13 cellular contexts compared by ENCODE assay signal in genomic region chr2:150141241-150142001, GRCh38.
DNase-seq lines count a peak whose midpoint lies in the region; ATAC-seq and TF ChIP-seq lines count a peak whose summit lies in the region.
"Had no signal": no experiment of that assay in that cellular context is flagged by ENCODE, and none has a peak within 500 bp of the region (broad histone marks: within the 10 kb centered on the region; RNA-seq: fewer than 3 reads in every experiment).

No MANE protein-coding gene starts in this region.

- no CpG with 5 or more reads among the region's 4 CpGs for WGBS in H9 (ENCODE audit: extremely low coverage, insufficient read length, low lambda C conversion rate)

- no peaks in the 10 kb centered on the region for H3K9me2 ChIP-seq in PC-3 (replicated peaks; ENCODE audit: low read length)

- no peak overlapping the region for H4K5ac ChIP-seq in H9 (ENCODE audit: insufficient read length, low read depth, low read length)

- H3K36me3 ChIP-seq in ACC112 (ENCODE audit: insufficient read depth, low read length) (no peaks in the 10 kb centered on the region), PC-3 (ENCODE audit: low read depth, low read length) (peaks cover 11% of the 10 kb centered on the region; the same call in 1 of the 2 replicates)
- H3K36me3 ChIP-seq: right lobe of liver had no signal

- peaks cover 10% of the 10 kb centered on the region for H3F3A ChIP-seq in PC-3 (ENCODE audit: low read length, unreplicated experiment)

- no peaks in the 10 kb centered on the region for H3K36me3 Mint-ChIP-seq in activated T-cell treated with anti-CD3 and anti-CD28 coated beads, Interleukin-2, amount 50 U/mL, for 24 hours (ENCODE audit: low read depth)
- H3K36me3 Mint-ChIP-seq in H9 (ENCODE audit: insufficient read depth in 1 of 3, low read depth in 3 of 3), result peaks cover 4 to 7% (median 5%) of the 10 kb centered on the region in 3 experiments

- CTCF ChIA-PET in PC-3 (lab: Charles Lee), result interaction anchor here (0.7 kb wide), 1 partner anchor 25 kb away, joined by 4 read pairs; no protein-coding TSS in a partner anchor

- TF ChIP-seq CTCF in PC-3 (conservative IDR thresholded peaks at IDR 0.05; ENCODE audit: low read depth, low read length) (no peak), H9 (conservative IDR thresholded peaks at IDR 0.05) (no peak)

- H2BK5ac ChIP-seq in H9 (ENCODE audit: insufficient read length, low read length), result no peak overlapping the region

- no peak overlapping the region for H3K4me3 Mint-ChIP-seq in activated T-cell treated with anti-CD3 and anti-CD28 coated beads, Interleukin-2, amount 50 U/mL, for 24 hours
- no peak overlapping the region for H3K4me3 Mint-ChIP-seq in H9
- H3K4me3 Mint-ChIP-seq: activated T-helper 1 cell treated with anti-CD3 and anti-CD28 coated beads, Interleukin-12 subunit alpha, Interleukin-12 subunit beta, Interleukin-2, Interleukin-4 antibody, amounts not matched to agents 30 ng/mL and 10 ng/mL and 1 ng/mL, durations not matched to agents 14 hours and 24 hours and 36 hours had no signal

- no peak overlapping the region for H2BK15ac ChIP-seq in H9 (ENCODE audit: low read depth, low read length)

- H3K4me1 Mint-ChIP-seq in activated T-cell treated with anti-CD3 and anti-CD28 coated beads, Interleukin-2, amount 50 U/mL, for 24 hours (ENCODE audit: low read depth), result no peaks in the 10 kb centered on the region
- H3K4me1 Mint-ChIP-seq in H9, result no peaks in the 10 kb centered on the region

- H4K8ac ChIP-seq in H9 (replicated peaks; ENCODE audit: insufficient read length, low read depth, low read length), result no peak overlapping the region

- H3K79me1 ChIP-seq in H9 (ENCODE audit: insufficient read depth, low read depth, low read length, poor library complexity, severe bottlenecking), result no peaks in the 10 kb centered on the region

- no peak overlapping the region for H2BK120ac ChIP-seq in H9 (ENCODE audit: low read depth, low read length, poor library complexity, severe bottlenecking)

- H3K4me2 ChIP-seq in PC-3 (ENCODE audit: low read length) (peak overlapping the region; percentile 71), H9 (ENCODE audit: insufficient read depth, insufficient read length, low read length) (no peak overlapping the region)

- H3T11ph ChIP-seq in H9 (ENCODE audit: low read length), result no peak overlapping the region

- TSS peak; percentile 58 for BruUV-seq in PC-3 (replicated peaks; lab: Mats Ljungman, UMichigan)

- peaks cover 17% of the 10 kb centered on the region for H3K9me3 Mint-ChIP-seq in activated T-cell treated with anti-CD3 and anti-CD28 coated beads, Interleukin-2, amount 50 U/mL, for 24 hours
- H3K9me3 Mint-ChIP-seq in H9, result peaks cover 6 to 12% of the 10 kb centered on the region in 2 experiments

- ATAC-seq in PC-3 (peak; percentile 51), GM21576 (IDR thresholded peaks at IDR 0.05; ENCODE audit: unreplicated experiment) (no peak), HG03342 (IDR thresholded peaks at IDR 0.05; ENCODE audit: unreplicated experiment) (no peak)
- ATAC-seq: right lobe of liver had no signal

- DNase-seq in HCEC 1CT (peak; percentile 33), PC-3 (peak; percentile 90), epithelial cell of prostate (ENCODE audit: low read depth, low spot score) (no peak), H9 (no peak)
- DNase-seq in activated T-cell treated with anti-CD3 and anti-CD28 coated beads, Interleukin-2, amount 50 U/mL, for 24 hours, result no peak
- DNase-seq: activated CD4-positive, alpha-beta T cell treated with anti-CD3 and anti-CD28 coated beads for 4 hours; aorta; NCI-H774; right lobe of liver had no signal

- H3K27me3 Mint-ChIP-seq in activated T-cell treated with anti-CD3 and anti-CD28 coated beads, Interleukin-2, amount 50 U/mL, for 24 hours, result no peaks in the 10 kb centered on the region
- no peaks in the 10 kb centered on the region for H3K27me3 Mint-ChIP-seq in H9 (ENCODE audit: low read depth)

- no peak overlapping the region for H2AK5ac ChIP-seq in H9 (ENCODE audit: insufficient read length, low read length)

- H3K4ac ChIP-seq in H9 (ENCODE audit: low read depth, low read length), result no peak overlapping the region

- no peak overlapping the region for H3K14ac ChIP-seq in H9 (ENCODE audit: insufficient read depth, low read length)

- no peaks in the 10 kb centered on the region for H3K23me2 ChIP-seq in H9 (ENCODE audit: insufficient read length, low read depth, low read length, poor library complexity, severe bottlenecking)

- H3K9me3 ChIP-seq in PC-3 (ENCODE audit: low read length) (peaks cover 9% of the 10 kb centered on the region), H9 (ENCODE audit: control insufficient read depth, low read depth, low read length) (peaks cover 2% of the 10 kb centered on the region)

- no peak overlapping the region for H3K56ac ChIP-seq in H9 (ENCODE audit: insufficient read length, low read depth, low read length)

- H3K4me3 ChIP-seq in ACC112 (ENCODE audit: low read depth, low read length) (peak overlapping the region; percentile 23; the same call in 1 of the 2 replicates), PC-3 (ENCODE audit: low read length) (peak overlapping the region; percentile 35; the same call in 1 of the 2 replicates)
- H3K4me3 ChIP-seq: right lobe of liver had no signal

- no peak overlapping the region for H3K18ac ChIP-seq in H9 (ENCODE audit: insufficient read length, low read depth, low read length)

- POLR2A ChIA-PET in PC-3 (lab: Charles Lee; ENCODE audit: unreplicated experiment), result no interaction called here

- intact Hi-C loops in PC-3 (cut with micrococcal nuclease), result loop anchor here (1.0 to 2.0 kb wide), 4 partner anchors 25 to 545 kb away; no protein-coding TSS in a partner anchor

- H3K23ac ChIP-seq in H9 (ENCODE audit: insufficient read length, low read depth, low read length), result no peak overlapping the region

- H4K91ac ChIP-seq in H9 (ENCODE audit: insufficient read length, low read depth, low read length), result no peak overlapping the region

- H4K20me1 ChIP-seq in PC-3 (ENCODE audit: low read length) (no peaks in the 10 kb centered on the region), H9 (ENCODE audit: control insufficient read depth, insufficient read depth, insufficient read length) (no peaks in the 10 kb centered on the region)

- H2AFZ ChIP-seq in ACC112 (ENCODE audit: low read length, unreplicated experiment), result no peak overlapping the region
- H2AFZ ChIP-seq in PC-3 (ENCODE audit: low read length), result no peak overlapping the region
- no peak overlapping the region for H2AFZ ChIP-seq in H9 (ENCODE audit: low read length)

- H3K27me3 ChIP-seq in ACC112 (ENCODE audit: insufficient read depth, low read length) (no peaks in the 10 kb centered on the region), PC-3 (ENCODE audit: low read length) (no peaks in the 10 kb centered on the region), H9 (ENCODE audit: insufficient read depth, low read length) (no peaks in the 10 kb centered on the region)
- H3K27me3 ChIP-seq: right lobe of liver had no signal

- peaks cover 50% of the 10 kb centered on the region for H3K4me1 ChIP-seq in ACC112 (ENCODE audit: control insufficient read depth, insufficient read depth, low read length, unreplicated experiment)
- peaks cover 62% of the 10 kb centered on the region for H3K4me1 ChIP-seq in PC-3 (ENCODE audit: insufficient read depth, low read length)
- H3K4me1 ChIP-seq in H9 (ENCODE audit: insufficient read depth, low read length), result no peaks in the 10 kb centered on the region; the same call in 1 of the 2 replicates
- H3K4me1 ChIP-seq: right lobe of liver had no signal

- no peak overlapping the region for H2BK20ac ChIP-seq in H9 (ENCODE audit: low read depth, low read length, poor library complexity, severe bottlenecking)

- no peak overlapping the region for H3K27ac Mint-ChIP-seq in activated T-cell treated with anti-CD3 and anti-CD28 coated beads, Interleukin-2, amount 50 U/mL, for 24 hours
- no peak overlapping the region for H3K27ac Mint-ChIP-seq in H9
- H3K27ac Mint-ChIP-seq: activated T-helper 1 cell treated with anti-CD3 and anti-CD28 coated beads, Interleukin-12 subunit alpha, Interleukin-12 subunit beta, Interleukin-2, Interleukin-4 antibody, amounts not matched to agents 30 ng/mL and 10 ng/mL and 1 ng/mL, durations not matched to agents 14 hours and 24 hours and 36 hours had no signal

- H3K27ac ChIP-seq in ACC112 (ENCODE audit: low read depth, low read length), result peak overlapping the region; percentile 96
- H3K27ac ChIP-seq in PC-3 (ENCODE audit: low read length), result peak overlapping the region; percentile 98
- peak overlapping the region; percentile 91 for H3K27ac ChIP-seq in epithelial cell of prostate
- no peak overlapping the region for H3K27ac ChIP-seq in H9 (ENCODE audit: insufficient read length, low read depth, low read length)
- H3K27ac ChIP-seq: right lobe of liver had no signal

- H3K79me2 ChIP-seq in ACC112 (ENCODE audit: control insufficient read depth, insufficient read depth, low read length, unreplicated experiment) (no peaks in the 10 kb centered on the region), PC-3 (ENCODE audit: low read length) (no peaks in the 10 kb centered on the region), H9 (ENCODE audit: insufficient read depth, low read length) (no peaks in the 10 kb centered on the region)

- H2BK12ac ChIP-seq in H9 (ENCODE audit: insufficient read length, low read depth, low read length), result no peak overlapping the region

- H3K9ac ChIP-seq in PC-3 (ENCODE audit: low read length) (peak overlapping the region; percentile 82), H9 (ENCODE audit: extremely low read depth, insufficient read length, low read length) (no peak overlapping the region)

Comparison
In these comparisons a context has a peak if more than half of its experiments do, and no peak if none do; other contexts are left out.
1. DNase-seq: peak in HCEC 1CT (single experiment) and PC-3 (single experiment); none in epithelial cell of prostate (single experiment), activated T-cell treated with anti-CD3 and anti-CD28 coated beads, Interleukin-2, amount 50 U/mL, for 24 hours (single experiment) and H9 (single experiment).